Comparison of ENCODE assay signal across 1 cellular context in the genomic region with DNA sequence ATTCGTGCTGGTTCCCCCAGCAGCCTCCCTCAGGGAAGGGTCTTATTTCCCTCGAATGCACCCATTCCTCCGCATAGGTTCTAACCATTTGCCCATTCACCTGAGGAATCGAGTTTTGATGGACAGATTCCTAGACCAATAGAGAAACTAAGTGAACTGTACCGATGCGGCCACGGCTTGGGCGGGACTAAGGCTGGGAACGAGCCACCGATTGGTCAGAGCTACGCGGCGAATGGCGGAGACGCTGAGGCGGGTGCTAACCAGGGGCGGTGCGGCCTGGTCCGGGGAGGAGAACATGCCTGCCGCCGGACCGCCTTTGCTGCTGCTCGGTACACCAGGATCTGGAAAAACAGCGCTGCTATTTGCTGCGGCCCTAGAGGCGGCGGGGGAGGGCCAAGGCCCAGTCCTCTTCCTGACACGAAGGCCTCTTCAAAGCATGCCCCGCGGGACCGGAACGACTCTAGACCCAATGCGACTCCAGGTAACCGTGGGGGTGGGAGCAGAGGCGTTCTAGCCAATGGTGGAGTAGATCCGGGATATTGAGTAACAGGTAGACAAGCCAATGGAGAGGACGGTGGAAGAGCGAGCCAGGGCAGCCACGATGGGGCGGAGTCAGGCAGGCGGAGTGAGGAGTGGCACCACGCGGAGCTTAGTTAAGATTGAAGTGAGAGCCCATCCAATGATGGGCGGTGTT.
TF ChIP-seq lines count a peak whose summit lies in the region.

A gene with protein sequence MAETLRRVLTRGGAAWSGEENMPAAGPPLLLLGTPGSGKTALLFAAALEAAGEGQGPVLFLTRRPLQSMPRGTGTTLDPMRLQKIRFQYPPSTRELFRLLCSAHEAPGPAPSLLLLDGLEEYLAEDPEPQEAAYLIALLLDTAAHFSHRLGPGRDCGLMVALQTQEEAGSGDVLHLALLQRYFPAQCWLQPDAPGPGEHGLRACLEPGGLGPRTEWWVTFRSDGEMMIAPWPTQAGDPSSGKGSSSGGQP (plus strand): TSS at position 218 of the 694 bp plus-strand sequence. CDS start 15 bp downstream, at position 233.

TF ChIP-seq in HepG2, 621 proteins besides CTCF, POLR2A, EP300 and RAD21 (continued from another document and continues in another):
- TF ChIP-seq, protein P1, sequence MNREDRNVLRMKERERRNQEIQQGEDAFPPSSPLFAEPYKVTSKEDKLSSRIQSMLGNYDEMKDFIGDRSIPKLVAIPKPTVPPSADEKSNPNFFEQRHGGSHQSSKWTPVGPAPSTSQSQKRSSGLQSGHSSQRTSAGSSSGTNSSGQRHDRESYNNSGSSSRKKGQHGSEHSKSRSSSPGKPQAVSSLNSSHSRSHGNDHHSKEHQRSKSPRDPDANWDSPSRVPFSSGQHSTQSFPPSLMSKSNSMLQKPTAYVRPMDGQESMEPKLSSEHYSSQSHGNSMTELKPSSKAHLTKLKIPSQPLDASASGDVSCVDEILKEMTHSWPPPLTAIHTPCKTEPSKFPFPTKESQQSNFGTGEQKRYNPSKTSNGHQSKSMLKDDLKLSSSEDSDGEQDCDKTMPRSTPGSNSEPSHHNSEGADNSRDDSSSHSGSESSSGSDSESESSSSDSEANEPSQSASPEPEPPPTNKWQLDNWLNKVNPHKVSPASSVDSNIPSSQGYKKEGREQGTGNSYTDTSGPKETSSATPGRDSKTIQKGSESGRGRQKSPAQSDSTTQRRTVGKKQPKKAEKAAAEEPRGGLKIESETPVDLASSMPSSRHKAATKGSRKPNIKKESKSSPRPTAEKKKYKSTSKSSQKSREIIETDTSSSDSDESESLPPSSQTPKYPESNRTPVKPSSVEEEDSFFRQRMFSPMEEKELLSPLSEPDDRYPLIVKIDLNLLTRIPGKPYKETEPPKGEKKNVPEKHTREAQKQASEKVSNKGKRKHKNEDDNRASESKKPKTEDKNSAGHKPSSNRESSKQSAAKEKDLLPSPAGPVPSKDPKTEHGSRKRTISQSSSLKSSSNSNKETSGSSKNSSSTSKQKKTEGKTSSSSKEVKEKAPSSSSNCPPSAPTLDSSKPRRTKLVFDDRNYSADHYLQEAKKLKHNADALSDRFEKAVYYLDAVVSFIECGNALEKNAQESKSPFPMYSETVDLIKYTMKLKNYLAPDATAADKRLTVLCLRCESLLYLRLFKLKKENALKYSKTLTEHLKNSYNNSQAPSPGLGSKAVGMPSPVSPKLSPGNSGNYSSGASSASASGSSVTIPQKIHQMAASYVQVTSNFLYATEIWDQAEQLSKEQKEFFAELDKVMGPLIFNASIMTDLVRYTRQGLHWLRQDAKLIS (CRISPR knock-in tag; IDR thresholded peaks at IDR 0.05): no peak
- TF ChIP-seq FOXO1 (CRISPR knock-in tag; IDR thresholded peaks at IDR 0.05) (peak; percentile 40; the same call in 1 of the 2 replicates), STAT5B (CRISPR knock-in tag; IDR thresholded peaks at IDR 0.05) (no peak), GABPA (IDR thresholded peaks at IDR 0.05; ENCODE audit: low read depth, low read length) (peak; percentile 44; the same call in 1 of the 2 replicates), GABPA (CRISPR knock-in tag; IDR thresholded peaks at IDR 0.05; ENCODE audit: low read depth) (peak; percentile 85), ZNF224 (CRISPR knock-in tag; IDR thresholded peaks at IDR 0.05) (peak; percentile 88; the same call in 1 of the 2 replicates), HNRNPK (IDR thresholded peaks at IDR 0.05; ENCODE audit: low read depth, low read length, poor library complexity, severe bottlenecking) (no peak), ZNF205 (CRISPR knock-in tag; IDR thresholded peaks at IDR 0.05) (no peak), U2AF1 (optimal IDR thresholded peaks at IDR 0.05; ENCODE audit: low read depth, low read length) (no peak), FOSL1 (CRISPR knock-in tag; IDR thresholded peaks at IDR 0.05; ENCODE audit: borderline replicate concordance) (no peak), ZSCAN25 (CRISPR knock-in tag; IDR thresholded peaks at IDR 0.05) (peak; percentile 71; the same call in 1 of the 2 replicates), ZNF263 (CRISPR knock-in tag; IDR thresholded peaks at IDR 0.05) (0 out of 2 replicates have a peak, but pooled peaks have one; percentile 31), ZNF563 (CRISPR knock-in tag; IDR thresholded peaks at IDR 0.05) (peak; percentile 87), MEF2D (CRISPR knock-in tag; IDR thresholded peaks at IDR 0.05) (peak; percentile 57), ZNF326 (CRISPR knock-in tag; IDR thresholded peaks at IDR 0.05; ENCODE audit: borderline replicate concordance) (no peak), ZNF292 (CRISPR knock-in tag; IDR thresholded peaks at IDR 0.05; ENCODE audit: borderline replicate concordance, low read depth) (no peak), PAWR (CRISPR knock-in tag; IDR thresholded peaks at IDR 0.05; ENCODE audit: borderline replicate concordance) (no peak), FOXP1 (IDR thresholded peaks at IDR 0.05) (no peak), FOXP1 (CRISPR knock-in tag; IDR thresholded peaks at IDR 0.05) (no peak), MLLT10 (CRISPR knock-in tag; IDR thresholded peaks at IDR 0.05) (no peak)
- TF ChIP-seq, protein P2, sequence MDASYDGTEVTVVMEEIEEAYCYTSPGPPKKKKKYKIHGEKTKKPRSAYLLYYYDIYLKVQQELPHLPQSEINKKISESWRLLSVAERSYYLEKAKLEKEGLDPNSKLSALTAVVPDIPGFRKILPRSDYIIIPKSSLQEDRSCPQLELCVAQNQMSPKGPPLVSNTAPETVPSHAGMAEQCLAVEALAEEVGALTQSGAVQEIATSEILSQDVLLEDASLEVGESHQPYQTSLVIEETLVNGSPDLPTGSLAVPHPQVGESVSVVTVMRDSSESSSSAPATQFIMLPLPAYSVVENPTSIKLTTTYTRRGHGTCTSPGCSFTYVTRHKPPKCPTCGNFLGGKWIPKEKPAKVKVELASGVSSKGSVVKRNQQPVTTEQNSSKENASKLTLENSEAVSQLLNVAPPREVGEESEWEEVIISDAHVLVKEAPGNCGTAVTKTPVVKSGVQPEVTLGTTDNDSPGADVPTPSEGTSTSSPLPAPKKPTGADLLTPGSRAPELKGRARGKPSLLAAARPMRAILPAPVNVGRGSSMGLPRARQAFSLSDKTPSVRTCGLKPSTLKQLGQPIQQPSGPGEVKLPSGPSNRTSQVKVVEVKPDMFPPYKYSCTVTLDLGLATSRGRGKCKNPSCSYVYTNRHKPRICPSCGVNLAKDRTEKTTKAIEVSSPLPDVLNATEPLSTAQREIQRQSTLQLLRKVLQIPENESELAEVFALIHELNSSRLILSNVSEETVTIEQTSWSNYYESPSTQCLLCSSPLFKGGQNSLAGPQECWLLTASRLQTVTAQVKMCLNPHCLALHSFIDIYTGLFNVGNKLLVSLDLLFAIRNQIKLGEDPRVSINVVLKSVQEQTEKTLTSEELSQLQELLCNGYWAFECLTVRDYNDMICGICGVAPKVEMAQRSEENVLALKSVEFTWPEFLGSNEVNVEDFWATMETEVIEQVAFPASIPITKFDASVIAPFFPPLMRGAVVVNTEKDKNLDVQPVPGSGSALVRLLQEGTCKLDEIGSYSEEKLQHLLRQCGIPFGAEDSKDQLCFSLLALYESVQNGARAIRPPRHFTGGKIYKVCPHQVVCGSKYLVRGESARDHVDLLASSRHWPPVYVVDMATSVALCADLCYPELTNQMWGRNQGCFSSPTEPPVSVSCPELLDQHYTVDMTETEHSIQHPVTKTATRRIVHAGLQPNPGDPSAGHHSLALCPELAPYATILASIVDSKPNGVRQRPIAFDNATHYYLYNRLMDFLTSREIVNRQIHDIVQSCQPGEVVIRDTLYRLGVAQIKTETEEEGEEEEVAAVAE (CRISPR knock-in tag; IDR thresholded peaks at IDR 0.05; ENCODE audit: borderline replicate concordance): no peak; the same call in 1 of the 2 replicates
- TF ChIP-seq, protein P3, sequence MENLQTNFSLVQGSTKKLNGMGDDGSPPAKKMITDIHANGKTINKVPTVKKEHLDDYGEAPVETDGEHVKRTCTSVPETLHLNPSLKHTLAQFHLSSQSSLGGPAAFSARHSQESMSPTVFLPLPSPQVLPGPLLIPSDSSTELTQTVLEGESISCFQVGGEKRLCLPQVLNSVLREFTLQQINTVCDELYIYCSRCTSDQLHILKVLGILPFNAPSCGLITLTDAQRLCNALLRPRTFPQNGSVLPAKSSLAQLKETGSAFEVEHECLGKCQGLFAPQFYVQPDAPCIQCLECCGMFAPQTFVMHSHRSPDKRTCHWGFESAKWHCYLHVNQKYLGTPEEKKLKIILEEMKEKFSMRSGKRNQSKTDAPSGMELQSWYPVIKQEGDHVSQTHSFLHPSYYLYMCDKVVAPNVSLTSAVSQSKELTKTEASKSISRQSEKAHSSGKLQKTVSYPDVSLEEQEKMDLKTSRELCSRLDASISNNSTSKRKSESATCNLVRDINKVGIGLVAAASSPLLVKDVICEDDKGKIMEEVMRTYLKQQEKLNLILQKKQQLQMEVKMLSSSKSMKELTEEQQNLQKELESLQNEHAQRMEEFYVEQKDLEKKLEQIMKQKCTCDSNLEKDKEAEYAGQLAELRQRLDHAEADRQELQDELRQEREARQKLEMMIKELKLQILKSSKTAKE (CRISPR knock-in tag; IDR thresholded peaks at IDR 0.05; ENCODE audit: borderline replicate concordance): peak; percentile 11; the same call in 1 of the 2 replicates
- TF ChIP-seq, protein P4, sequence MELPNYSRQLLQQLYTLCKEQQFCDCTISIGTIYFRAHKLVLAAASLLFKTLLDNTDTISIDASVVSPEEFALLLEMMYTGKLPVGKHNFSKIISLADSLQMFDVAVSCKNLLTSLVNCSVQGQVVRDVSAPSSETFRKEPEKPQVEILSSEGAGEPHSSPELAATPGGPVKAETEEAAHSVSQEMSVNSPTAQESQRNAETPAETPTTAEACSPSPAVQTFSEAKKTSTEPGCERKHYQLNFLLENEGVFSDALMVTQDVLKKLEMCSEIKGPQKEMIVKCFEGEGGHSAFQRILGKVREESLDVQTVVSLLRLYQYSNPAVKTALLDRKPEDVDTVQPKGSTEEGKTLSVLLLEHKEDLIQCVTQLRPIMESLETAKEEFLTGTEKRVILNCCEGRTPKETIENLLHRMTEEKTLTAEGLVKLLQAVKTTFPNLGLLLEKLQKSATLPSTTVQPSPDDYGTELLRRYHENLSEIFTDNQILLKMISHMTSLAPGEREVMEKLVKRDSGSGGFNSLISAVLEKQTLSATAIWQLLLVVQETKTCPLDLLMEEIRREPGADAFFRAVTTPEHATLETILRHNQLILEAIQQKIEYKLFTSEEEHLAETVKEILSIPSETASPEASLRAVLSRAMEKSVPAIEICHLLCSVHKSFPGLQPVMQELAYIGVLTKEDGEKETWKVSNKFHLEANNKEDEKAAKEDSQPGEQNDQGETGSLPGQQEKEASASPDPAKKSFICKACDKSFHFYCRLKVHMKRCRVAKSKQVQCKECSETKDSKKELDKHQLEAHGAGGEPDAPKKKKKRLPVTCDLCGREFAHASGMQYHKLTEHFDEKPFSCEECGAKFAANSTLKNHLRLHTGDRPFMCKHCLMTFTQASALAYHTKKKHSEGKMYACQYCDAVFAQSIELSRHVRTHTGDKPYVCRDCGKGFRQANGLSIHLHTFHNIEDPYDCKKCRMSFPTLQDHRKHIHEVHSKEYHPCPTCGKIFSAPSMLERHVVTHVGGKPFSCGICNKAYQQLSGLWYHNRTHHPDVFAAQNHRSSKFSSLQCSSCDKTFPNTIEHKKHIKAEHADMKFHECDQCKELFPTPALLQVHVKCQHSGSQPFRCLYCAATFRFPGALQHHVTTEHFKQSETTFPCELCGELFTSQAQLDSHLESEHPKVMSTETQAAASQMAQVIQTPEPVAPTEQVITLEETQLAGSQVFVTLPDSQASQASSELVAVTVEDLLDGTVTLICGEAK (IDR thresholded peaks at IDR 0.05): no peak
- TF ChIP-seq, protein P4 (CRISPR knock-in tag; IDR thresholded peaks at IDR 0.05): peak; percentile 61; the same call in 1 of the 2 replicates
- TF ChIP-seq, protein P5, sequence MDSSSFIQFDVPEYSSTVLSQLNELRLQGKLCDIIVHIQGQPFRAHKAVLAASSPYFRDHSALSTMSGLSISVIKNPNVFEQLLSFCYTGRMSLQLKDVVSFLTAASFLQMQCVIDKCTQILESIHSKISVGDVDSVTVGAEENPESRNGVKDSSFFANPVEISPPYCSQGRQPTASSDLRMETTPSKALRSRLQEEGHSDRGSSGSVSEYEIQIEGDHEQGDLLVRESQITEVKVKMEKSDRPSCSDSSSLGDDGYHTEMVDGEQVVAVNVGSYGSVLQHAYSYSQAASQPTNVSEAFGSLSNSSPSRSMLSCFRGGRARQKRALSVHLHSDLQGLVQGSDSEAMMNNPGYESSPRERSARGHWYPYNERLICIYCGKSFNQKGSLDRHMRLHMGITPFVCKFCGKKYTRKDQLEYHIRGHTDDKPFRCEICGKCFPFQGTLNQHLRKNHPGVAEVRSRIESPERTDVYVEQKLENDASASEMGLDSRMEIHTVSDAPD (CRISPR knock-in tag; IDR thresholded peaks at IDR 0.05): no peak
- TF ChIP-seq, protein P6, sequence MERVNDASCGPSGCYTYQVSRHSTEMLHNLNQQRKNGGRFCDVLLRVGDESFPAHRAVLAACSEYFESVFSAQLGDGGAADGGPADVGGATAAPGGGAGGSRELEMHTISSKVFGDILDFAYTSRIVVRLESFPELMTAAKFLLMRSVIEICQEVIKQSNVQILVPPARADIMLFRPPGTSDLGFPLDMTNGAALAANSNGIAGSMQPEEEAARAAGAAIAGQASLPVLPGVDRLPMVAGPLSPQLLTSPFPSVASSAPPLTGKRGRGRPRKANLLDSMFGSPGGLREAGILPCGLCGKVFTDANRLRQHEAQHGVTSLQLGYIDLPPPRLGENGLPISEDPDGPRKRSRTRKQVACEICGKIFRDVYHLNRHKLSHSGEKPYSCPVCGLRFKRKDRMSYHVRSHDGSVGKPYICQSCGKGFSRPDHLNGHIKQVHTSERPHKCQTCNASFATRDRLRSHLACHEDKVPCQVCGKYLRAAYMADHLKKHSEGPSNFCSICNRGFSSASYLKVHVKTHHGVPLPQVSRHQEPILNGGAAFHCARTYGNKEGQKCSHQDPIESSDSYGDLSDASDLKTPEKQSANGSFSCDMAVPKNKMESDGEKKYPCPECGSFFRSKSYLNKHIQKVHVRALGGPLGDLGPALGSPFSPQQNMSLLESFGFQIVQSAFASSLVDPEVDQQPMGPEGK (CRISPR knock-in tag; IDR thresholded peaks at IDR 0.05): 0 out of 2 replicates have a peak, but pooled peaks have one; percentile 28
